9 cellular contexts compared by ENCODE assay signal in genomic region chr21:34639882-34640788, GRCh38. TPM values are rescaled to one million over a fixed set of nuclear protein-coding genes. Genes with fewer than 3 reads are reported as not detected.
DNase-seq lines count a peak whose midpoint lies in the region; ATAC-seq and TF ChIP-seq lines count a peak whose summit lies in the region.
"Had no signal": no experiment of that assay in that cellular context is flagged by ENCODE, and none has a peak within 500 bp of the region (broad histone marks: within the 10 kb centered on the region; RNA-seq: fewer than 3 reads in every experiment).

No MANE protein-coding gene starts in this region.

- H3K36me3 ChIP-seq in aorta (ENCODE audit: control insufficient read depth in 1 of 2, insufficient read depth in 2 of 2, low read length in 1 of 2) (no peaks in the 10 kb centered on the region), prostate gland (no peaks in the 10 kb centered on the region), neuronal stem cell (replicated peaks in 1 of 2; ENCODE audit: control insufficient read depth in 2 of 2, insufficient read depth in 2 of 2, low read length in 2 of 2) (no peaks in the 10 kb centered on the region)

- H3K14ac ChIP-seq in neuronal stem cell (ENCODE audit: low read length), result no peak overlapping the region

- H4K8ac ChIP-seq in neuronal stem cell (ENCODE audit: low read depth, low read length), result no peak overlapping the region

- no peak overlapping the region for H2BK5ac ChIP-seq in neuronal stem cell (ENCODE audit: low read length)

- H3K18ac ChIP-seq in neuronal stem cell (ENCODE audit: low read length), result no peak overlapping the region

- no peak overlapping the region for H2AK5ac ChIP-seq in neuronal stem cell (ENCODE audit: low read depth, low read length)

- no peak overlapping the region for H3K4me2 ChIP-seq in neuronal stem cell (ENCODE audit: insufficient read depth, low read length, poor library complexity, severe bottlenecking)

- H4K91ac ChIP-seq in neuronal stem cell (ENCODE audit: low read depth, low read length, poor library complexity), result no peak overlapping the region

- H3K27ac ChIP-seq in aorta (ENCODE audit: low read depth in 1 of 2, low read length in 2 of 2), result no peak overlapping the region
- H3K27ac ChIP-seq in prostate gland, result no peak overlapping the region
- no peak overlapping the region for H3K27ac ChIP-seq in neuronal stem cell (replicated peaks; ENCODE audit: low read length)

- H3K4me3 ChIP-seq in aorta (ENCODE audit: low read length in 2 of 2) (no peak overlapping the region), prostate gland (no peak overlapping the region), neuronal stem cell (ENCODE audit: low read length in 2 of 2) (no peak overlapping the region)

- H2BK120ac ChIP-seq in neuronal stem cell (ENCODE audit: low read depth, low read length), result no peak overlapping the region

- H3K36me3 Mint-ChIP-seq in activated naive CD8-positive, alpha-beta T cell treated with anti-CD3 and anti-CD28 coated beads, Interleukin-2, amount 10 ng/mL, durations not matched to agents 7 days and 5 days, result peaks cover 8% of the 10 kb centered on the region

- H3K79me1 ChIP-seq in neuronal stem cell (ENCODE audit: low read depth, low read length), result peaks cover 2% of the 10 kb centered on the region

- H3K4ac ChIP-seq in neuronal stem cell (ENCODE audit: low read length), result no peak overlapping the region

- no peak overlapping the region for H3K9ac ChIP-seq in neuronal stem cell (ENCODE audit: low read depth, low read length, poor library complexity)

- H3K23ac ChIP-seq in neuronal stem cell (ENCODE audit: low read depth, low read length, poor library complexity), result no peak overlapping the region

- no peaks in the 10 kb centered on the region for H3K4me1 ChIP-seq in aorta (ENCODE audit: control insufficient read depth in 1 of 2, insufficient read depth in 2 of 2, low read length in 2 of 2)
- H3K4me1 ChIP-seq in prostate gland (replicated peaks), result no peaks in the 10 kb centered on the region
- H3K4me1 ChIP-seq in neuronal stem cell (ENCODE audit: control insufficient read depth in 2 of 2, insufficient read depth in 1 of 2, low read depth in 1 of 2, low read length in 2 of 2), result no peaks in the 10 kb centered on the region

- TF ChIP-seq POLR2A in prostate gland (IDR thresholded peaks at IDR 0.05), result no peak

- ATAC-seq in GM19035 (IDR thresholded peaks at IDR 0.05; ENCODE audit: unreplicated experiment) (peak; percentile 62), HG03565 (IDR thresholded peaks at IDR 0.05; ENCODE audit: unreplicated experiment) (peak; percentile 34), aorta (ENCODE audit: low FRiP score) (no peak)
- ATAC-seq in activated naive CD8-positive, alpha-beta T cell treated with anti-CD3 and anti-CD28 coated beads, Interleukin-2, amount 10 ng/mL, durations not matched to agents 7 days and 5 days (ENCODE audit: low read depth), result peak; percentile 79

- no peak overlapping the region for H2BK12ac ChIP-seq in neuronal stem cell (ENCODE audit: low read length)

- POLR2A ChIA-PET in activated naive CD8-positive, alpha-beta T cell treated with anti-CD3 and anti-CD28 coated beads, Interleukin-2, amount 10 ng/mL, durations not matched to agents 7 days and 5 days (lab: Charles Lee), result interaction anchor here (0.6 kb wide), 1 partner anchor 915 kb away, joined by 4 read pairs; no protein-coding TSS in a partner anchor

- TF ChIP-seq CTCF in prostate gland (IDR thresholded peaks at IDR 0.05), result no peak

- H3K27me3 ChIP-seq in aorta (ENCODE audit: control insufficient read depth in 1 of 2, insufficient read depth in 2 of 2, low read length in 1 of 2), result no peaks in the 10 kb centered on the region
- H3K27me3 ChIP-seq in prostate gland (replicated peaks; ENCODE audit: insufficient read depth), result no peaks in the 10 kb centered on the region
- no peaks in the 10 kb centered on the region for H3K27me3 ChIP-seq in neuronal stem cell (ENCODE audit: control insufficient read depth in 3 of 3, insufficient read depth in 3 of 3, low read depth in 1 of 3, low read length in 3 of 3)

- H3K27me3 Mint-ChIP-seq in activated naive CD8-positive, alpha-beta T cell treated with anti-CD3 and anti-CD28 coated beads, Interleukin-2, amount 10 ng/mL, durations not matched to agents 7 days and 5 days, result peaks cover 6% of the 10 kb centered on the region

- peak overlapping the region; percentile 82 for H3K27ac Mint-ChIP-seq in activated naive CD8-positive, alpha-beta T cell treated with anti-CD3 and anti-CD28 coated beads, Interleukin-2, amount 10 ng/mL, durations not matched to agents 7 days and 5 days

- 47 to 50% methylated on average over 9 of the region's 9 CpGs for WGBS in aorta, 2 donors
- 64% methylated on average over 9 of the region's 9 CpGs for WGBS in prostate gland
- no CpG with 5 or more reads among the region's 9 CpGs for WGBS in neuronal stem cell (ENCODE audit: extremely low coverage in 2 of 2, insufficient read length in 2 of 2, insufficient replicate concordance in 1 of 2), 2 donors

- H3K9me3 Mint-ChIP-seq in activated naive CD8-positive, alpha-beta T cell treated with anti-CD3 and anti-CD28 coated beads, Interleukin-2, amount 10 ng/mL, durations not matched to agents 7 days and 5 days, result peaks cover 4% of the 10 kb centered on the region

- H3K9me3 ChIP-seq in aorta (ENCODE audit: control insufficient read depth, low read length) (no peaks in the 10 kb centered on the region), prostate gland (no peaks in the 10 kb centered on the region), neuronal stem cell (replicated peaks in 1 of 2; ENCODE audit: control insufficient read depth in 2 of 2, insufficient read depth in 1 of 2, low read depth in 1 of 2, low read length in 2 of 2) (no peaks in the 10 kb centered on the region)

- H2BK15ac ChIP-seq in neuronal stem cell (ENCODE audit: low read length), result no peak overlapping the region

- H2AFZ ChIP-seq in neuronal stem cell (ENCODE audit: low read length), result no peak overlapping the region

- H3K4me1 Mint-ChIP-seq in activated naive CD8-positive, alpha-beta T cell treated with anti-CD3 and anti-CD28 coated beads, Interleukin-2, amount 10 ng/mL, durations not matched to agents 7 days and 5 days, result peaks cover 21% of the 10 kb centered on the region

- H3K4me3 Mint-ChIP-seq in activated naive CD8-positive, alpha-beta T cell treated with anti-CD3 and anti-CD28 coated beads, Interleukin-2, amount 10 ng/mL, durations not matched to agents 7 days and 5 days, result peak overlapping the region; percentile 65

- DNase-seq in activated naive CD8-positive, alpha-beta T cell treated with anti-CD3 and anti-CD28 coated beads, Interleukin-2, amount 10 ng/mL, durations not matched to agents 7 days and 5 days, result no peak
- peak; percentile 9 to 23 for DNase-seq in stimulated activated CD4-positive, alpha-beta T cell treated with anti-CD3 and anti-CD28 coated beads, Interleukin-2, amount 100 ng/mL, for 48 hours
- no peak for DNase-seq in aorta
- DNase-seq in glomerular visceral epithelial cell (ENCODE audit: extremely low spot score), result no peak
- no peak for DNase-seq in prostate gland (ENCODE audit: low spot score)
- DNase-seq in neuronal stem cell (ENCODE audit: low spot score), result no peak
- DNase-seq: hippocampal formation had no signal

- intact Hi-C loops in aorta (cut with DNase I), result no loop called here
- intact Hi-C loops in prostate gland (cut with DNase I), result no loop called here

RNA-seq across cellular contexts. Expression of gene RCAN1, which starts 25.2 kb away (rescaled TPM):
- total RNA-seq in activated naive CD8-positive, alpha-beta T cell treated with anti-CD3 and anti-CD28 coated beads, Interleukin-2, amount 10 ng/mL, durations not matched to agents 7 days and 5 days, result 1 to 10 TPM; 7.3 to 7.4 TPM
- total RNA-seq in aorta, result 10 to 100 TPM; 52.3 to 99.9 TPM
- 10 to 100 TPM; 24.4 to 28.7 TPM for polyA plus RNA-seq in aorta
- 10 to 100 TPM; 12.0 to 14.1 TPM for total RNA-seq in prostate gland
- 5.4 TPM for polyA plus RNA-seq in neuronal stem cell (2013, experiment 1 of 2)
- polyA plus RNA-seq in neuronal stem cell (2013, experiment 2 of 2), result 5.4 TPM

RNA-seq across cellular contexts. Expression of gene CLIC6, which starts 28.7 kb away (rescaled TPM):
- under 1 TPM; 0.37 to 0.42 TPM for total RNA-seq in activated naive CD8-positive, alpha-beta T cell treated with anti-CD3 and anti-CD28 coated beads, Interleukin-2, amount 10 ng/mL, durations not matched to agents 7 days and 5 days
- total RNA-seq in aorta, result 1 to 10 TPM; 3.0 to 7.7 TPM
- 1 to 10 TPM; 1.4 to 2.3 TPM for polyA plus RNA-seq in aorta
- total RNA-seq in prostate gland, result 1 to 10 TPM; 3.4 to 7.0 TPM
- polyA plus RNA-seq in neuronal stem cell (2013, experiment 1 of 2), result 2.9 TPM
- 2.9 TPM for polyA plus RNA-seq in neuronal stem cell (2013, experiment 2 of 2)

Comparison
In these comparisons a context has a peak if more than half of its experiments do, and no peak if none do; other contexts are left out.
1. DNase-seq: peak in stimulated activated CD4-positive, alpha-beta T cell treated with anti-CD3 and anti-CD28 coated beads, Interleukin-2, amount 100 ng/mL, for 48 hours (2 of 2); none in activated naive CD8-positive, alpha-beta T cell treated with anti-CD3 and anti-CD28 coated beads, Interleukin-2, amount 10 ng/mL, durations not matched to agents 7 days and 5 days (single experiment), aorta (0 of 2), glomerular visceral epithelial cell (single experiment), prostate gland (single experiment) and neuronal stem cell (single experiment).